In the genomic region with DNA sequence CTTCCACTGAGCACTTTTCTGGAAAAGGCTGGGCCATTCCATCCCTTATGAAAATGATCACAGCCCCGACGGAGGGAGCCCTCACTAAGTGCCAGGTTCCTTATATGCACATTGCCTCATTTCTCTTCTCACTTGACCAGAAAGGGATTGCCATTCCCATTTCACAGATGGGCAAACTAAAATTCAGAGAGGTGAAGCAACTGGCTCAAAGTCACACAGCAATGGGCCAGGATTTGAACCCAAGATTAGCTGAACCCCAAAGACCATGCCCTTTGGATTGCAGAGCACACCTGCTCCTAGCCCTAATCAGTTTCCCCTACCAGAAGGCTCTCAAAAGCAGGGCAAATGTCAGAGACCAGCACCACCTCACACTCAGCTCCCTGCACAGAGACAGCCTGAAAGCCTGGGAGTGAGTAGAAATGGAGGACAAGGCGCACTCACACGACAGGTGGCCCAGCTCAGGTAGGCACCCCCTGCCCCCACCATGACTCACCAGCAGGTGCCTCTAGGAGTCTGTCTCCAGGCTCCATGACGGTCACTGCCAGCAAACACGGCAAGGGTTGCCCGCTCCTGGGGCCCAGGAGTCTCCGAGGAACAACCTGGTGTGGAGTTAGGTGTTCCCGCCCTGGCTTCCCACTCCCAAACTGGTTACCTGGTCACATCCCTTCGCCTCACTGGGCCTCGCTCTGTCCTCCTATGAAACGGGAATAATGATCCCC, we compare ENCODE assay signal across 12 cellular contexts. TPM values are rescaled to one million over a fixed set of nuclear protein-coding genes. Genes with fewer than 3 reads are reported as not detected.
DNase-seq lines count a peak whose midpoint lies in the region; ATAC-seq and TF ChIP-seq lines count a peak whose summit lies in the region.
"Had no signal": no experiment of that assay in that cellular context is flagged by ENCODE, and none has a peak within 500 bp of the region (broad histone marks: within the 10 kb centered on the region; RNA-seq: fewer than 3 reads in every experiment).

No MANE protein-coding gene starts in this region.

- dilution Hi-C loops in IMR-90 (cut with HindIII; ENCODE audit: low sequenced_read_pairs, unreplicated experiment) = no loop called here

- H3K36me3 ChIP-seq in IMR-90 (ENCODE audit: control insufficient read depth, insufficient read depth, low read length) (no peaks in the 10 kb centered on the region; the same call in 1 of the 2 replicates), colonic mucosa (no peaks in the 10 kb centered on the region), neuronal stem cell (replicated peaks in 1 of 2; ENCODE audit: control insufficient read depth in 2 of 2, insufficient read depth in 2 of 2, low read length in 2 of 2) (peaks cover 0 to 8% of the 10 kb centered on the region in 2 donors)
- H3K36me3 ChIP-seq: left ventricle myocardium inferior had no signal

- TF ChIP-seq POLR2A in IMR-90 (IDR thresholded peaks at IDR 0.05; ENCODE audit: low read depth, low read length) = no peak

- peak overlapping the region; percentile 88 for H2AK9ac ChIP-seq in IMR-90 (replicated peaks; ENCODE audit: low read depth, low read length, poor library complexity)

- H2BK5ac ChIP-seq in IMR-90 (ENCODE audit: low read depth, low read length, poor library complexity, severe bottlenecking) (peak overlapping the region; percentile 52), neuronal stem cell (ENCODE audit: low read length) (no peak overlapping the region)

- H3K9me3 ChIP-seq in AG04450 (ENCODE audit: control insufficient read depth, insufficient read depth, low read length) = no peaks in the 10 kb centered on the region
- H3K9me3 ChIP-seq in IMR-90 (ENCODE audit: control insufficient read depth, insufficient read depth, low read length) = no peaks in the 10 kb centered on the region
- H3K9me3 ChIP-seq in colonic mucosa = no peaks in the 10 kb centered on the region
- no peaks in the 10 kb centered on the region for H3K9me3 ChIP-seq in neuronal stem cell (replicated peaks in 1 of 2; ENCODE audit: control insufficient read depth in 2 of 2, insufficient read depth in 1 of 2, low read depth in 1 of 2, low read length in 2 of 2)
- H3K9me3 ChIP-seq: left ventricle myocardium inferior had no signal

- peak overlapping the region; percentile 84 for H3K14ac ChIP-seq in IMR-90 (replicated peaks; ENCODE audit: low read depth, low read length)
- no peak overlapping the region for H3K14ac ChIP-seq in neuronal stem cell (ENCODE audit: low read length)

- H3K4me3 ChIP-seq in AG04450 (ENCODE audit: low read depth, low read length) (no peak overlapping the region), IMR-90 (ENCODE audit: insufficient read depth, low read depth, low read length) (no peak overlapping the region), colonic mucosa (no peak overlapping the region), neuronal stem cell (ENCODE audit: low read length in 2 of 2) (no peak overlapping the region)
- H3K4me3 ChIP-seq: left ventricle myocardium inferior had no signal

- H3K18ac ChIP-seq in IMR-90 (ENCODE audit: low read depth, low read length) = peak overlapping the region; percentile 63
- H3K18ac ChIP-seq in neuronal stem cell (ENCODE audit: low read length) = peak overlapping the region; percentile 32

- in situ Hi-C loops in IMR-90 (cut with MboI; ENCODE audit: low sequenced_read_pairs) = no loop called here

- BruUV-seq in IMR-90 (replicated peaks; lab: Mats Ljungman, UMichigan) = no TSS peak

- ATAC-seq in IMR-90 (ENCODE audit: low read depth) = no peak
- ATAC-seq in GM18498 (IDR thresholded peaks at IDR 0.05; ENCODE audit: unreplicated experiment) = no peak
- ATAC-seq in GM21367 (IDR thresholded peaks at IDR 0.05; ENCODE audit: unreplicated experiment) = no peak

- CTCF ChIA-PET in AG04450 (lab: Charles Lee) = interaction anchor here (0.6 to 1.5 kb wide), 5 partner anchors 10 to 107 kb away, joined by 3 to 7 read pairs (median 3); no protein-coding TSS in a partner anchor
- CTCF ChIA-PET in IMR-90 (lab: Yijun Ruan, JAX) = no interaction called here

- TF ChIP-seq RAD21 in IMR-90 (IDR thresholded peaks at IDR 0.05; ENCODE audit: low read length) = no peak

- TF ChIP-seq CTCF in AG04450 (IDR thresholded peaks at IDR 0.05; ENCODE audit: low read depth, low read length) = no peak
- no peak for TF ChIP-seq CTCF in IMR-90 (conservative IDR thresholded peaks at IDR 0.05; ENCODE audit: low read depth, low read length)
- TF ChIP-seq CTCF in colonic mucosa (IDR thresholded peaks at IDR 0.05) = no peak

- H2BK15ac ChIP-seq in IMR-90 (ENCODE audit: low read depth, low read length) (peak overlapping the region; percentile 59; the same call in 2 of the 3 replicates), neuronal stem cell (ENCODE audit: low read length) (no peak overlapping the region)

- peak overlapping the region; percentile 74; the same call in 1 of the 2 replicates for H3K23ac ChIP-seq in IMR-90 (ENCODE audit: low read depth, low read length)
- H3K23ac ChIP-seq in neuronal stem cell (ENCODE audit: low read depth, low read length, poor library complexity) = no peak overlapping the region

- intact Hi-C loops in IMR-90 (cut with micrococcal nuclease) (no loop called here), colonic mucosa (cut with DNase I) (no loop called here)

- H3K27me3 ChIP-seq in AG04450 (ENCODE audit: control insufficient read depth, insufficient read depth, low read length) (no peaks in the 10 kb centered on the region), IMR-90 (ENCODE audit: control insufficient read depth, insufficient read depth, low read length) (no peaks in the 10 kb centered on the region), colonic mucosa (no peaks in the 10 kb centered on the region), neuronal stem cell (ENCODE audit: control insufficient read depth in 3 of 3, insufficient read depth in 3 of 3, low read depth in 1 of 3, low read length in 3 of 3) (no peaks in the 10 kb centered on the region)

- no peak overlapping the region for H2BK12ac ChIP-seq in neuronal stem cell (ENCODE audit: low read length)

- H2AK5ac ChIP-seq in IMR-90 (ENCODE audit: low read depth, low read length) (peak overlapping the region; percentile 98; the same call in 1 of the 2 replicates), neuronal stem cell (ENCODE audit: low read depth, low read length) (no peak overlapping the region)

- peak overlapping the region; percentile 13; the same call in 1 of the 2 replicates for H3K56ac ChIP-seq in IMR-90 (ENCODE audit: extremely low read depth, insufficient read depth, low read length)

- H4K91ac ChIP-seq in IMR-90 (ENCODE audit: insufficient read depth, low read depth, low read length) = peak overlapping the region; percentile 92
- no peak overlapping the region for H4K91ac ChIP-seq in neuronal stem cell (ENCODE audit: low read depth, low read length, poor library complexity)

- WGBS in IMR-90 (ENCODE audit: extremely low coverage in 2 of 2, insufficient read length in 1 of 2), 2 experiments = 90% methylated on average over 2 of the region's 12 CpGs; no CpG with 5 or more reads in 1 of the 2 experiments
- WGBS in neuronal stem cell (ENCODE audit: extremely low coverage in 2 of 2, insufficient read length in 2 of 2, insufficient replicate concordance in 1 of 2), 2 donors = no CpG with 5 or more reads among the region's 12 CpGs

- H3K27ac ChIP-seq in AG04450 (ENCODE audit: low read depth, low read length) (peak overlapping the region; percentile 96), IMR-90 (ENCODE audit: insufficient read depth, low read length) (peak overlapping the region; percentile 73), colonic mucosa (peak overlapping the region; percentile 53), neuronal stem cell (replicated peaks; ENCODE audit: low read length) (no peak overlapping the region)

- peaks cover 74% of the 10 kb centered on the region for H4K20me1 ChIP-seq in IMR-90 (ENCODE audit: insufficient read depth, low read length)

- H4K8ac ChIP-seq in IMR-90 (ENCODE audit: low read depth in 2 of 2, low read length in 2 of 2) (peak overlapping the region in 1 of 2 experiments; percentile 83; a peak in 3 of 4 replicates), neuronal stem cell (ENCODE audit: low read depth, low read length) (no peak overlapping the region)

- H2AFZ ChIP-seq in IMR-90 (replicated peaks; ENCODE audit: low read length, poor library complexity) = peak overlapping the region; percentile 40
- no peak overlapping the region for H2AFZ ChIP-seq in neuronal stem cell (ENCODE audit: low read length)

- H3K9ac ChIP-seq in IMR-90 (ENCODE audit: low read depth, low read length) (0 out of 2 replicates have a peak overlapping the region, but pooled peaks have one; percentile 37), colonic mucosa (ENCODE audit: low read depth in 2 of 2, low read length in 2 of 2) (no peak overlapping the region), neuronal stem cell (ENCODE audit: low read depth, low read length, poor library complexity) (no peak overlapping the region)

- peak overlapping the region; percentile 21; the same call in 1 of the 2 replicates for H4K5ac ChIP-seq in IMR-90 (ENCODE audit: low read depth, low read length)

- H2BK120ac ChIP-seq in IMR-90 (ENCODE audit: low read depth, low read length) (peak overlapping the region; percentile 91), neuronal stem cell (ENCODE audit: low read depth, low read length) (no peak overlapping the region)

- peak overlapping the region; percentile 65 for H2BK20ac ChIP-seq in IMR-90 (ENCODE audit: low read depth, low read length)

- DNase-seq in AG04450 (ENCODE audit: low read depth, low spot score) = no peak
- DNase-seq in IMR-90 = no peak
- no peak for DNase-seq in colonic mucosa
- no peak for DNase-seq in neuronal stem cell (ENCODE audit: low spot score)
- DNase-seq in OCI-M2 (lab: John Stamatoyannopoulos, UW; ENCODE audit: unreplicated experiment) = no peak
- no peak for DNase-seq in cortex of kidney (lab: John Stamatoyannopoulos, UW)
- DNase-seq: activated CD4-positive, alpha-beta T cell treated with anti-CD3 and anti-CD28 coated beads for 1 hour; activated naive CD8-positive, alpha-beta T cell treated with anti-CD3 and anti-CD28 coated beads for 36 hours; left ventricle myocardium inferior; NCI-H446 had no signal

- H3K79me1 ChIP-seq in IMR-90 (ENCODE audit: low read depth in 1 of 2, low read length in 2 of 2) (peaks cover 46 to 94% of the 10 kb centered on the region in 2 experiments), neuronal stem cell (ENCODE audit: low read depth, low read length) (peaks cover 6% of the 10 kb centered on the region)

- POLR2A ChIA-PET in AG04450 (lab: Yijun Ruan, JAX) = interaction anchor here (1.7 kb wide), 1 partner anchor 79 kb away, joined by 6 read pairs; no protein-coding TSS in a partner anchor
- POLR2A ChIA-PET in IMR-90 (lab: Charles Lee; ENCODE audit: unreplicated experiment) = no interaction called here

- peaks cover 31% of the 10 kb centered on the region for H3K4me1 ChIP-seq in IMR-90 (ENCODE audit: control insufficient read depth, insufficient read depth, low read length)
- H3K4me1 ChIP-seq in colonic mucosa = no peaks in the 10 kb centered on the region
- H3K4me1 ChIP-seq in neuronal stem cell (ENCODE audit: control insufficient read depth in 2 of 2, insufficient read depth in 1 of 2, low read depth in 1 of 2, low read length in 2 of 2) = peaks cover 23 to 28% of the 10 kb centered on the region in 2 donors

- H3K9me1 ChIP-seq in IMR-90 (ENCODE audit: insufficient read depth, low read length) = peaks cover 33% of the 10 kb centered on the region

- H3K4me2 ChIP-seq in IMR-90 (ENCODE audit: low read depth, low read length) (no peak overlapping the region; the same call in 1 of the 2 replicates), neuronal stem cell (ENCODE audit: insufficient read depth, low read length, poor library complexity, severe bottlenecking) (no peak overlapping the region)

- H3K4ac ChIP-seq in IMR-90 (ENCODE audit: low read depth, low read length) (peak overlapping the region; percentile 95), neuronal stem cell (ENCODE audit: low read length) (no peak overlapping the region)

RNA-seq across cellular contexts. Expression of a gene that starts 21.7 kb away (rescaled TPM):
- polyA plus RNA-seq in AG04450 (2011; rRNA removed) = 21.7 and 45.4 TPM in 2 replicates
- 46.5 and 56.6 TPM in 2 replicates for polyA minus RNA-seq in AG04450 (2011; rRNA and poly(A)+ RNA removed)
- total RNA-seq in IMR-90 (2012; rRNA removed) = 13.1 and 14.2 TPM in 2 replicates
- 71.5 and 75.7 TPM in 2 replicates for polyA plus RNA-seq in IMR-90 (2012; rRNA removed)
- polyA plus RNA-seq in IMR-90 (2012; cell fraction: cytosol; rRNA removed) = 47.3 and 81.5 TPM in 2 replicates
- polyA plus RNA-seq in IMR-90 (2012; cell fraction: nucleus; rRNA removed; ENCODE audit: low replicate concordance) = 36.2 and 50.9 TPM in 2 replicates
- 10 to 100 TPM; 15.2 to 24.2 TPM for total RNA-seq in colonic mucosa
- polyA plus RNA-seq in neuronal stem cell (2013, experiment 1 of 2) = 63.6 TPM
- 63.6 TPM for polyA plus RNA-seq in neuronal stem cell (2013, experiment 2 of 2)
